In the genomic region with DNA sequence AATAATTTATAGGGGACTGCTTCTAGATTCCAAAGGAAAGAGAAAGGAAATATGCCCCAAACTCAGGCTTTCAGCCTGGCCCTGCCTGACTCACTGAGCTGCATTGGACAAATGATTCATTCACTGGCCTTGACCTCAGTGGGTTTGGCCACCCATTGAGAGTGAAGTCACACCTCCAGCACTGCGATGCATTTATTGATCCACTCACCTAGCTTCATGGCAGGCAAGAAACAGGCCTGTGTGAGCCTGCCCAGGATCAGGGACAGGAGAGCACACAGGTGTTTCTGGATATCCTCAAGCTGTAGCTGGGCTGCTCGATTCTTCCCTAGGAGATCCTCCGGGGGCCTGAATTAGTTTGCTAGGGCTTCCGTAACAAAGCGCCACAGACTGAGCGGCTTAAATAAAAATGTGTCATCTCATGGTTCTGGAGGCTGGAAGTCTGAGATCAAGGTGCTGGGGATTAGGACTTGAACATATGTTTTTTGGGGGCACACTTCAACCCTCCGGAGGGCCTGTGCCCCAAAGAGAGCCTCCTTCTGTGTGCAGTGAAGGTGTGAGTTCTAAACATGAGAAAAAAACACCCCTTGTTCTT, we compare ENCODE assay signal across 8 cellular contexts. TPM values are rescaled to one million over a fixed set of nuclear protein-coding genes. Genes with fewer than 3 reads are reported as not detected.
A peak's percentile ranks its signal among the peaks of the same experiment; 100 is the strongest.
DNase-seq lines count a peak whose midpoint lies in the region; ATAC-seq and TF ChIP-seq lines count a peak whose summit lies in the region.

No MANE protein-coding gene starts in this region.

- DNase-seq in heart right ventricle, result no peak
- no peak for DNase-seq in Right ventricle myocardium inferior (ENCODE audit: missing footprints)
- peak; percentile 63 for DNase-seq in amniotic stem cell (lab: John Stamatoyannopoulos, UW)
- peak; percentile 59 to 89 for DNase-seq in lung microvascular endothelial cell (ENCODE audit: low read depth in 2 of 2)
- DNase-seq in SIG-M5 treated with dmso at 0.1 percent for 504 hours (lab: John Stamatoyannopoulos, UW; ENCODE audit: unreplicated experiment), result no peak

- H3K4me3 ChIP-seq in heart right ventricle, result no peak overlapping the region

- H3K4me1 ChIP-seq in heart right ventricle, result peaks cover 0 to 69% (median 4%) of the 10 kb centered on the region in 9 donors

- 91% methylated on average over 7 of the region's 7 CpGs for WGBS in heart right ventricle, 2 donors

- TF ChIP-seq CTCF in heart right ventricle (IDR thresholded peaks at IDR 0.05), result no peak

- H3K27me3 ChIP-seq in heart right ventricle, result no peaks in the 10 kb centered on the region

- ATAC-seq in heart right ventricle, result peak in 2 of 8 donors; percentile 16 to 45
- ATAC-seq in Right ventricle myocardium inferior, result no peak
- no peak for ATAC-seq in HG02571 (IDR thresholded peaks at IDR 0.05; ENCODE audit: unreplicated experiment)
- no peak for ATAC-seq in GM19324 (IDR thresholded peaks at IDR 0.05; ENCODE audit: low FRiP score, unreplicated experiment)
- ATAC-seq in HG03378 (IDR thresholded peaks at IDR 0.05; ENCODE audit: unreplicated experiment), result no peak

- H3K36me3 ChIP-seq in heart right ventricle, result no peaks in the 10 kb centered on the region

- H3K27ac ChIP-seq in heart right ventricle, result peak overlapping the region in 8 of 10 donors; percentile 37 to 100 (median 72)

- H3K9me3 ChIP-seq in heart right ventricle, result no peaks in the 10 kb centered on the region

- intact Hi-C loops in heart right ventricle (cut with DNase I), result loop anchor here in 7 of 10 donors (5.0 to 10.0 kb wide), 6 partner anchors 46 to 156 kb away; no protein-coding TSS in a partner anchor
- intact Hi-C loops in Right ventricle myocardium inferior (cut with DNase I), result no loop called here

RNA-seq across cellular contexts. Expression of a gene that starts 7.3 kb away (rescaled TPM):
- 100 to 1,000 TPM in 7 of 10 donors, 10 to 100 TPM in 3; 55.7 to 215 (median 143) TPM for total RNA-seq in heart right ventricle
- 10 to 100 TPM; 33.3 to 98.6 TPM for polyA plus RNA-seq in heart right ventricle
- total RNA-seq in Right ventricle myocardium inferior, result 103 TPM
- 81.3 and 357 TPM in 2 replicates for total RNA-seq in lung microvascular endothelial cell

RNA-seq across cellular contexts. Expression of a gene that starts 55.7 kb away (rescaled TPM):
- total RNA-seq in heart right ventricle (10 to 100 TPM; 60.3 to 91.9 (median 74.2) TPM), Right ventricle myocardium inferior (74.8 TPM), lung microvascular endothelial cell (51.0 and 81.3 TPM in 2 replicates)
- 10 to 100 TPM; 48.0 to 64.9 TPM for polyA plus RNA-seq in heart right ventricle

Comparison
In these comparisons a context has a peak if more than half of its experiments do, and no peak if none do; other contexts are left out.
1. DNase-seq: peak in amniotic stem cell (single experiment) and lung microvascular endothelial cell (2 of 2); none in heart right ventricle (0 of 2), Right ventricle myocardium inferior (single experiment) and SIG-M5 treated with dmso at 0.1 percent for 504 hours (single experiment).